11 cellular contexts compared by ENCODE assay signal in the genomic region with DNA sequence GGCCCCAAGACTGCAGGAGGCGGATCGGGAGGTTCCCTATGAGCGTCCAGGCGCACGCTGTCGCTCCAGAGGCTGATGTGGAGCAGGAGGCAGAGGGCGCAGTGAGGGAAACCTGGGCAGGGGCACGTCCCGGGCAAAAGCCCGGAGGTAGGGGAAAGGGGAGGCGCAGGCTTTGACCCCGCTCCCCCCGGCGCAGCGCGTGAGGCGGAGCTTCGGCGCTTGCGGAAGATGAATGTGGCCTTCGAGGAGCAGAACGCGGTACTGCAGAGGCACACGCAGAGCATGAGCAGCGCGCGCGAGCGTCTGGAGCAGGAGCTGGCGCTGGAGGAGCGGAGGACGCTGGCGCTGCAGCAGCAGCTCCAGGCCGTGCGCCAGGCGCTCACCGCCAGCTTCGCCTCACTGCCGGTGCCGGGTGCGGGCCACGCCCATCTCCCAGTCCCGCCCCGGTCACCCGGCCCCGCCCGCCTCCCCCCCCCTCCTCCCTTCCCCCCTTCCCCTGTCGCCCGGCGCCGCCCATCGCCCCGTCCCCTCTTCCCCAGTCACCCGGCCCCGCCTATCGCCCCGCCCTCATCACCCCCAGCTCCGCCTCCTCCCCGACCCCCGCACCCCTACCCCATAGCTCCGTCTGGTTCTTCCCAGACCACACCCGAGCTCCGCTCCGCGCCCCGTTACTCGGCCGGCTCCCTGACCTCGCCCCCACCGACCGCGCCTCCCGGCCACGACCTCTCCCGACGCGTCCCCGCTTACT. TPM values are rescaled to one million over a fixed set of nuclear protein-coding genes. Genes with fewer than 3 reads are reported as not detected.
DNase-seq lines count a peak whose midpoint lies in the region; ATAC-seq and TF ChIP-seq lines count a peak whose summit lies in the region.
"Had no signal": no experiment of that assay in that cellular context is flagged by ENCODE, and none has a peak within 500 bp of the region (broad histone marks: within the 10 kb centered on the region; RNA-seq: fewer than 3 reads in every experiment).

No MANE protein-coding gene starts in this region.

- peaks cover 24% of the 10 kb centered on the region for H3K4me1 Mint-ChIP-seq in stimulated activated naive CD8-positive, alpha-beta T cell treated with anti-CD3 and anti-CD28 coated beads, Interleukin-15, amount 100 ng/mL, for 72 hours

- H3K9me3 ChIP-seq in iPS DF 6.9 (ENCODE audit: control insufficient read depth, insufficient read depth, low read length): no peaks in the 10 kb centered on the region

- peaks cover 8% of the 10 kb centered on the region for H3K4me1 ChIP-seq in iPS DF 6.9 (ENCODE audit: control insufficient read depth, insufficient read depth, low read length)

- no peaks in the 10 kb centered on the region for H3K27me3 ChIP-seq in iPS DF 6.9 (ENCODE audit: control insufficient read depth, insufficient read depth, low read length)

- no peak for ATAC-seq in HG02870 (IDR thresholded peaks at IDR 0.05; ENCODE audit: unreplicated experiment)
- ATAC-seq in stimulated activated naive CD8-positive, alpha-beta T cell treated with anti-CD3 and anti-CD28 coated beads, Interleukin-15, amount 100 ng/mL, for 72 hours: no peak

- no peaks in the 10 kb centered on the region for H3K9me3 Mint-ChIP-seq in stimulated activated naive CD8-positive, alpha-beta T cell treated with anti-CD3 and anti-CD28 coated beads, Interleukin-15, amount 100 ng/mL, for 72 hours

- no CpG with 5 or more reads among the region's 78 CpGs for WGBS in iPS DF 6.9 (ENCODE audit: insufficient coverage, insufficient read length)

- no peak overlapping the region for H3K27ac Mint-ChIP-seq in stimulated activated naive CD8-positive, alpha-beta T cell treated with anti-CD3 and anti-CD28 coated beads, Interleukin-15, amount 100 ng/mL, for 72 hours

- no peak overlapping the region for H3K4me3 Mint-ChIP-seq in stimulated activated naive CD8-positive, alpha-beta T cell treated with anti-CD3 and anti-CD28 coated beads, Interleukin-15, amount 100 ng/mL, for 72 hours

- no peak overlapping the region for H3K27ac ChIP-seq in iPS DF 6.9 (ENCODE audit: low read length)

- peak; percentile 74 for DNase-seq in GM03348 (ENCODE audit: low spot score)
- DNase-seq in cerebellum (ENCODE audit: low spot score): peak; percentile 50
- no peak for DNase-seq in iPS DF 6.9 (ENCODE audit: low read depth, low spot score)
- DNase-seq in retinal pigment epithelial cell (ENCODE audit: low read depth): peak; percentile 32
- DNase-seq in stimulated activated naive CD8-positive, alpha-beta T cell treated with anti-CD3 and anti-CD28 coated beads, Interleukin-15, amount 100 ng/mL, for 72 hours: no peak
- no peak for DNase-seq in NCI-H526 treated with DMSO at 0.1 percent for 48 hours (lab: John Stamatoyannopoulos, UW)
- no peak for DNase-seq in T-helper 1 cell
- DNase-seq: Calu3, foreskin melanocyte, NCI-H1694 treated with DMSO at 0.1 percent for 48 hours had no signal

- H3K27me3 Mint-ChIP-seq in stimulated activated naive CD8-positive, alpha-beta T cell treated with anti-CD3 and anti-CD28 coated beads, Interleukin-15, amount 100 ng/mL, for 72 hours: no peaks in the 10 kb centered on the region

- TF ChIP-seq CTCF in retinal pigment epithelial cell (conservative IDR thresholded peaks at IDR 0.05; ENCODE audit: low read depth, low read length): no peak

- H3K4me3 ChIP-seq in iPS DF 6.9 (ENCODE audit: low read length) (peak overlapping the region; percentile 58; the same call in 1 of the 2 replicates), retinal pigment epithelial cell (ENCODE audit: low read length) (peak overlapping the region; percentile 22)

- H3K36me3 ChIP-seq in iPS DF 6.9 (ENCODE audit: control insufficient read depth, insufficient read depth, low read length): no peaks in the 10 kb centered on the region

RNA-seq across cellular contexts. Expression of a gene that starts 4.1 kb away (rescaled TPM):
- 15.4 TPM for total RNA-seq in cerebellum

RNA-seq across cellular contexts. Expression of a gene that starts 8.4 kb away (rescaled TPM):
- 0.09 TPM for total RNA-seq in cerebellum
- total RNA-seq: Calu3 had no signal

RNA-seq across cellular contexts. Expression of a gene that starts 19.5 kb away (rescaled TPM):
- 30.4 TPM for total RNA-seq in cerebellum

RNA-seq across cellular contexts. Expression of a gene that starts 29.8 kb away (rescaled TPM):
- 0.45 TPM for total RNA-seq in cerebellum

RNA-seq across cellular contexts. Expression of a gene that starts 37.9 kb away (rescaled TPM):
- 0.54 TPM for total RNA-seq in cerebellum

Comparison
In these comparisons a context has a peak if more than half of its experiments do, and no peak if none do; other contexts are left out.
1. DNase-seq: peak in GM03348 (single experiment), cerebellum (single experiment) and retinal pigment epithelial cell (single experiment); none in iPS DF 6.9 (single experiment), stimulated activated naive CD8-positive, alpha-beta T cell treated with anti-CD3 and anti-CD28 coated beads, Interleukin-15, amount 100 ng/mL, for 72 hours (0 of 2), NCI-H526 treated with DMSO at 0.1 percent for 48 hours (single experiment) and T-helper 1 cell (0 of 5).